23 cellular contexts compared by ENCODE assay signal in genomic region chr20:34942301-34942700, GRCh38. TPM values are rescaled to one million over a fixed set of nuclear protein-coding genes. Genes with fewer than 3 reads are reported as not detected.
DNase-seq lines count a peak whose midpoint lies in the region; ATAC-seq, FAIRE-seq and TF ChIP-seq lines count a peak whose summit lies in the region.
"Had no signal": no experiment of that assay in that cellular context is flagged by ENCODE, and none has a peak within 500 bp of the region (broad histone marks: within the 10 kb centered on the region; RNA-seq: fewer than 3 reads in every experiment).

No MANE protein-coding gene starts in this region.

- CTCF ChIA-PET in SK-N-SH (lab: Yijun Ruan, JAX), result interaction anchor here (1.2 kb wide), 1 partner anchor 113 kb away, joined by 3 read pairs; no protein-coding TSS in a partner anchor

- POLR2A ChIA-PET in SK-N-SH (lab: Yijun Ruan, JAX), result no interaction called here

- no peak for TF ChIP-seq EP300 in sigmoid colon (IDR thresholded peaks at IDR 0.05)
- TF ChIP-seq EP300 in SK-N-SH (IDR thresholded peaks at IDR 0.05; ENCODE audit: borderline replicate concordance in 1 of 2, low read depth in 1 of 2, low read length in 1 of 2), result no peak

- H3F3A ChIP-seq in SK-N-SH (replicated peaks; ENCODE audit: insufficient read depth), result no peaks in the 10 kb centered on the region

- TF ChIP-seq RAD21 in SK-N-SH (IDR thresholded peaks at IDR 0.05; ENCODE audit: low read length), result no peak

- H2AFZ ChIP-seq in SK-N-SH (ENCODE audit: low read depth), result no peak overlapping the region
- H2AFZ ChIP-seq: GM23248 had no signal

- intact Hi-C loops in left ventricle myocardium superior (cut with micrococcal nuclease), result no loop called here
- intact Hi-C loops in dendritic cell treated with granulocyte-macrophage colony-stimulating factor and Interleukin-4, amounts not matched to agents 40 ng/mL and 50 ng/mL, for 4 days (cut with micrococcal nuclease), result no loop called here
- intact Hi-C loops in sigmoid colon (cut with DNase I), result no loop called here

- peaks cover 52% of the 10 kb centered on the region for H3K36me3 Mint-ChIP-seq in dendritic cell treated with granulocyte-macrophage colony-stimulating factor and Interleukin-4, amounts not matched to agents 40 ng/mL and 50 ng/mL, for 4 days (ENCODE audit: low read depth)

- H3K4me1 Mint-ChIP-seq in dendritic cell treated with granulocyte-macrophage colony-stimulating factor and Interleukin-4, amounts not matched to agents 40 ng/mL and 50 ng/mL, for 4 days (ENCODE audit: low read depth), result peaks cover 46% of the 10 kb centered on the region

- H3K36me3 ChIP-seq in cardiac muscle cell (peaks cover 3% of the 10 kb centered on the region), sigmoid colon (peaks cover 0 to 78% (median 24%) of the 10 kb centered on the region in 4 donors), SK-N-SH (replicated peaks in 1 of 2; ENCODE audit: control insufficient read depth in 1 of 2, insufficient read depth in 2 of 2, low read length in 1 of 2) (peaks cover 43 to 62% of the 10 kb centered on the region in 2 experiments)

- H3K79me2 ChIP-seq in SK-N-SH (ENCODE audit: insufficient read depth), result 0 out of 2 replicates have a peak, but pooled peaks cover under 1% of the 10 kb centered on the region

- ATAC-seq in left ventricle myocardium superior, result no peak

- TF ChIP-seq POLR2A in sigmoid colon (IDR thresholded peaks at IDR 0.05), result no peak

- no peaks in the 10 kb centered on the region for H3K9me3 Mint-ChIP-seq in dendritic cell treated with granulocyte-macrophage colony-stimulating factor and Interleukin-4, amounts not matched to agents 40 ng/mL and 50 ng/mL, for 4 days
- H3K9me3 Mint-ChIP-seq: CD4-positive, alpha-beta T cell had no signal

- H3K9me2 ChIP-seq in SK-N-SH, result no peaks in the 10 kb centered on the region

- DNase-seq in cardiac muscle cell (ENCODE audit: low read depth in 1 of 2, low spot score in 1 of 2), result no peak
- DNase-seq in left ventricle myocardium superior, result no peak
- peak; percentile 52 for DNase-seq in sigmoid colon
- DNase-seq in glomerular visceral epithelial cell (ENCODE audit: extremely low spot score), result no peak
- DNase-seq in D721Med (ENCODE audit: insufficient read length, low spot score), result no peak
- no peak for DNase-seq in SK-N-SH
- DNase-seq: AML-193; Caco-2; CD4-positive, alpha-beta T cell; DMS153; DMS79; GDM1; GM23248; IMR-90 had no signal

- H3K27me3 ChIP-seq in cardiac muscle cell, result no peaks in the 10 kb centered on the region
- H3K27me3 ChIP-seq in sigmoid colon, result no peaks in the 10 kb centered on the region
- H3K27me3 ChIP-seq in SK-N-SH (ENCODE audit: insufficient read depth), result no peaks in the 10 kb centered on the region

- H3K4me2 ChIP-seq in SK-N-SH, result no peak overlapping the region
- H3K4me2 ChIP-seq: A549 had no signal

- H3K27ac Mint-ChIP-seq in dendritic cell treated with granulocyte-macrophage colony-stimulating factor and Interleukin-4, amounts not matched to agents 40 ng/mL and 50 ng/mL, for 4 days, result peak overlapping the region; percentile 47
- H3K27ac Mint-ChIP-seq: CD4-positive, alpha-beta T cell had no signal

- H3K27ac ChIP-seq in cardiac muscle cell (peak overlapping the region; percentile 19), sigmoid colon (no peak overlapping the region), SK-N-SH (ENCODE audit: low read depth in 2 of 2, low read length in 1 of 2) (no peak overlapping the region)
- H3K27ac ChIP-seq: 22Rv1, A549, C4-2B, GM23248 had no signal

- FAIRE-seq in D721Med (lab: Jason Lieb, UNC), result no peak
- FAIRE-seq: A549, GM12892, GM18507 had no signal

- H3K4me3 Mint-ChIP-seq in dendritic cell treated with granulocyte-macrophage colony-stimulating factor and Interleukin-4, amounts not matched to agents 40 ng/mL and 50 ng/mL, for 4 days, result no peak overlapping the region
- H3K4me3 Mint-ChIP-seq: CD4-positive, alpha-beta T cell had no signal

- H3K4me1 ChIP-seq in cardiac muscle cell (ENCODE audit: low read depth) (peaks cover 4% of the 10 kb centered on the region), sigmoid colon (peaks cover 0 to 6% (median 0%) of the 10 kb centered on the region in 4 donors), SK-N-SH (ENCODE audit: control insufficient read depth in 1 of 2, insufficient read depth in 2 of 2, low read depth in 1 of 2, low read length in 1 of 2) (no peaks in the 10 kb centered on the region; a peak in 2 of 4 replicates)
- H3K4me1 ChIP-seq: Caco-2, HAP-1 had no signal

- H3K4me3 ChIP-seq in cardiac muscle cell (no peak overlapping the region), sigmoid colon (no peak overlapping the region), SK-N-SH (ENCODE audit: low read depth in 2 of 2, low read length in 1 of 2) (no peak overlapping the region)
- H3K4me3 ChIP-seq: A549, GM23248, HAP-1 had no signal

- no peaks in the 10 kb centered on the region for H4K20me1 ChIP-seq in SK-N-SH (ENCODE audit: insufficient read depth)

- TF ChIP-seq CTCF in cardiac muscle cell (IDR thresholded peaks at IDR 0.05; ENCODE audit: low read depth, low read length), result no peak
- TF ChIP-seq CTCF in sigmoid colon (IDR thresholded peaks at IDR 0.05), result no peak
- TF ChIP-seq CTCF in D721Med (IDR thresholded peaks at IDR 0.05; ENCODE audit: insufficient read depth, missing control alignments), result no peak
- TF ChIP-seq CTCF in SK-N-SH (IDR thresholded peaks at IDR 0.05), result no peak

- WGBS in sigmoid colon, 2 donors, result 97 to 98% methylated on average over 9 of the region's 9 CpGs
- 98% methylated on average over 5 of the region's 9 CpGs for WGBS in SK-N-SH (ENCODE audit: low lambda C conversion rate)

- H3K9me3 ChIP-seq in cardiac muscle cell (ENCODE audit: low read depth) (no peaks in the 10 kb centered on the region), sigmoid colon (no peaks in the 10 kb centered on the region), SK-N-SH (no peaks in the 10 kb centered on the region)
- H3K9me3 ChIP-seq: A549, Caco-2, HAP-1 had no signal

- no peaks in the 10 kb centered on the region for H3K27me3 Mint-ChIP-seq in dendritic cell treated with granulocyte-macrophage colony-stimulating factor and Interleukin-4, amounts not matched to agents 40 ng/mL and 50 ng/mL, for 4 days
- H3K27me3 Mint-ChIP-seq: CD4-positive, alpha-beta T cell had no signal

- no peak overlapping the region for H3K9ac ChIP-seq in SK-N-SH
- H3K9ac ChIP-seq: GM23248 had no signal

TF ChIP-seq in SK-N-SH, 30 proteins besides CTCF, POLR2A, EP300 and RAD21 (continues in another document):
- TF ChIP-seq SMC3 (IDR thresholded peaks at IDR 0.05; ENCODE audit: low read depth, low read length), result no peak
- TF ChIP-seq RFX5 (IDR thresholded peaks at IDR 0.05; ENCODE audit: low read length), result no peak
- TF ChIP-seq RCOR1 (IDR thresholded peaks at IDR 0.05; ENCODE audit: low read length), result no peak
- TF ChIP-seq, protein P1, sequence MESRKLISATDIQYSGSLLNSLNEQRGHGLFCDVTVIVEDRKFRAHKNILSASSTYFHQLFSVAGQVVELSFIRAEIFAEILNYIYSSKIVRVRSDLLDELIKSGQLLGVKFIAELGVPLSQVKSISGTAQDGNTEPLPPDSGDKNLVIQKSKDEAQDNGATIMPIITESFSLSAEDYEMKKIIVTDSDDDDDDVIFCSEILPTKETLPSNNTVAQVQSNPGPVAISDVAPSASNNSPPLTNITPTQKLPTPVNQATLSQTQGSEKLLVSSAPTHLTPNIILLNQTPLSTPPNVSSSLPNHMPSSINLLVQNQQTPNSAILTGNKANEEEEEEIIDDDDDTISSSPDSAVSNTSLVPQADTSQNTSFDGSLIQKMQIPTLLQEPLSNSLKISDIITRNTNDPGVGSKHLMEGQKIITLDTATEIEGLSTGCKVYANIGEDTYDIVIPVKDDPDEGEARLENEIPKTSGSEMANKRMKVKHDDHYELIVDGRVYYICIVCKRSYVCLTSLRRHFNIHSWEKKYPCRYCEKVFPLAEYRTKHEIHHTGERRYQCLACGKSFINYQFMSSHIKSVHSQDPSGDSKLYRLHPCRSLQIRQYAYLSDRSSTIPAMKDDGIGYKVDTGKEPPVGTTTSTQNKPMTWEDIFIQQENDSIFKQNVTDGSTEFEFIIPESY (IDR thresholded peaks at IDR 0.05; ENCODE audit: borderline replicate concordance, low read depth), result no peak
- TF ChIP-seq, protein P2, sequence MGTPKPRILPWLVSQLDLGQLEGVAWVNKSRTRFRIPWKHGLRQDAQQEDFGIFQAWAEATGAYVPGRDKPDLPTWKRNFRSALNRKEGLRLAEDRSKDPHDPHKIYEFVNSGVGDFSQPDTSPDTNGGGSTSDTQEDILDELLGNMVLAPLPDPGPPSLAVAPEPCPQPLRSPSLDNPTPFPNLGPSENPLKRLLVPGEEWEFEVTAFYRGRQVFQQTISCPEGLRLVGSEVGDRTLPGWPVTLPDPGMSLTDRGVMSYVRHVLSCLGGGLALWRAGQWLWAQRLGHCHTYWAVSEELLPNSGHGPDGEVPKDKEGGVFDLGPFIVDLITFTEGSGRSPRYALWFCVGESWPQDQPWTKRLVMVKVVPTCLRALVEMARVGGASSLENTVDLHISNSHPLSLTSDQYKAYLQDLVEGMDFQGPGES (IDR thresholded peaks at IDR 0.05; ENCODE audit: low read depth, low read length), result no peak
- no peak for TF ChIP-seq JUND (IDR thresholded peaks at IDR 0.05)
- TF ChIP-seq NFIC (IDR thresholded peaks at IDR 0.05; ENCODE audit: borderline replicate concordance), result no peak
- no peak for TF ChIP-seq SIN3A (IDR thresholded peaks at IDR 0.05; ENCODE audit: borderline replicate concordance, low read depth, low read length)
- no peak for TF ChIP-seq FOSL2 (IDR thresholded peaks at IDR 0.05; ENCODE audit: borderline replicate concordance, low read depth)
- TF ChIP-seq ELF1 (IDR thresholded peaks at IDR 0.05), result no peak
- no peak for TF ChIP-seq TCF12 (IDR thresholded peaks at IDR 0.05)
- TF ChIP-seq FOXJ3 (CRISPR knock-in tag; IDR thresholded peaks at IDR 0.05), result no peak

RNA-seq across cellular contexts. Expression of gene GSS, which starts 13.3 kb away (rescaled TPM):
- total RNA-seq in cardiac muscle cell (50.5 and 69.5 TPM in 2 replicates), left ventricle myocardium superior (18.6 TPM), sigmoid colon (10 to 100 TPM; 22.9 to 30.5 (median 25.5) TPM)
- polyA plus RNA-seq in cardiac muscle cell (59.9 and 82.9 TPM in 2 replicates), sigmoid colon (10 to 100 TPM; 63.7 to 80.7 (median 66.4) TPM), SK-N-SH (2012; rRNA removed) (95.6 and 117 TPM in 2 replicates)
- 61.2 and 78.3 TPM in 2 replicates for polyA plus RNA-seq in SK-N-SH (2012; cell fraction: cytosol; rRNA removed)
- polyA plus RNA-seq in SK-N-SH (2012; cell fraction: nucleus; rRNA removed), result 247 and 324 TPM in 2 replicates

RNA-seq across cellular contexts. Expression of gene MYH7B, which starts 13.4 kb away (rescaled TPM):
- total RNA-seq in cardiac muscle cell (30.2 and 73.2 TPM in 2 replicates), left ventricle myocardium superior (297 TPM), sigmoid colon (under 1 TPM; under 0.01 to 0.83 (median 0.60) TPM)
- polyA plus RNA-seq in cardiac muscle cell (107 and 112 TPM in 2 replicates), sigmoid colon (1 to 10 TPM in 1 of 3 donors, under 1 TPM in 2; 0.60 to 1.6 (median 0.69) TPM), SK-N-SH (2012; rRNA removed) (0.32 and 0.41 TPM in 2 replicates)
- polyA plus RNA-seq in SK-N-SH (2012; cell fraction: cytosol; rRNA removed), result 0.06 and 0.47 TPM in 2 replicates
- 1.6 and 1.9 TPM in 2 replicates for polyA plus RNA-seq in SK-N-SH (2012; cell fraction: nucleus; rRNA removed)
- total RNA-seq: Daoy, H4, IMR-90 had no signal

Comparison
In these comparisons a context has a peak if more than half of its experiments do, and no peak if none do; other contexts are left out.
1. RNA of gene MYH7B, which starts 13.4 kb away (total RNA-seq): 297 TPM in left ventricle myocardium superior (single experiment) and 30.2 to 73.2 TPM in cardiac muscle cell; under 0.01 to 0.83 TPM in sigmoid colon; every median in the first group is over 10 times any median in the second.